ENCODE assay signal across 16 cellular contexts in genomic region chr17:79532107-79532790, GRCh38.
"Had no signal": no experiment of that assay in that cellular context is flagged by ENCODE, and none has a peak within 500 bp of the region (broad histone marks: within the 10 kb centered on the region; RNA-seq: fewer than 3 reads in every experiment).

No MANE protein-coding gene starts in this region.

- H3K4me1 Mint-ChIP-seq: activated naive CD4-positive, alpha-beta T cell treated with anti-CD3 and anti-CD28 coated beads, Interleukin-2, amount 50 U/mL, for 24 hours; naive thymus-derived CD4-positive, alpha-beta T cell had no signal

- H3K4me3 ChIP-seq: body of pancreas, coronary artery, gastrocnemius medialis, tibial artery had no signal

- ATAC-seq: body of pancreas; esophagus mucosa; gastrocnemius medialis; naive thymus-derived CD4-positive, alpha-beta T cell; stimulated activated naive CD8-positive, alpha-beta T cell treated with anti-CD3 and anti-CD28 coated beads, Interleukin-15, Interleukin-2, amounts not matched to agents 100 U/mL and 50 U/mL, for 24 hours had no signal

- H3K9me3 ChIP-seq: body of pancreas, gastrocnemius medialis, tibial artery had no signal

- H3K27ac Mint-ChIP-seq: activated naive CD4-positive, alpha-beta T cell treated with anti-CD3 and anti-CD28 coated beads, Interleukin-2, amount 50 U/mL, for 24 hours; naive thymus-derived CD4-positive, alpha-beta T cell had no signal

- H3K36me3 ChIP-seq: gastrocnemius medialis, tibial artery had no signal

- H3K9me3 Mint-ChIP-seq: activated naive CD4-positive, alpha-beta T cell treated with anti-CD3 and anti-CD28 coated beads, Interleukin-2, amount 50 U/mL, for 24 hours had no signal

- DNase-seq: activated CD4-positive, alpha-beta T cell treated with anti-CD3 and anti-CD28 coated beads, Interleukin-2, amount 50 U/mL, for 4 hours; activated gamma-delta T cell; body of pancreas; central memory CD4-positive, alpha-beta T cell; gastrocnemius medialis; head of caudate nucleus; kidney glomerular epithelial cell; mesenchymal stem cell; naive thymus-derived CD4-positive, alpha-beta T cell; stimulated activated naive CD8-positive, alpha-beta T cell treated with anti-CD3 and anti-CD28 coated beads, Interleukin-15, Interleukin-2, amounts not matched to agents 100 U/mL and 50 U/mL, for 24 hours; tibial artery; WERI-Rb-1 had no signal

- H3K27ac ChIP-seq: body of pancreas, coronary artery, gastrocnemius medialis, parathyroid adenoma, tibial artery, WERI-Rb-1 had no signal

- H3K4me3 Mint-ChIP-seq: activated naive CD4-positive, alpha-beta T cell treated with anti-CD3 and anti-CD28 coated beads, Interleukin-2, amount 50 U/mL, for 24 hours; naive thymus-derived CD4-positive, alpha-beta T cell had no signal

- H3K36me3 Mint-ChIP-seq: activated naive CD4-positive, alpha-beta T cell treated with anti-CD3 and anti-CD28 coated beads, Interleukin-2, amount 50 U/mL, for 24 hours had no signal

- H3K4me1 ChIP-seq: body of pancreas, gastrocnemius medialis, parathyroid adenoma, tibial artery had no signal
